8 cellular contexts compared by ENCODE assay signal in the genomic region with DNA sequence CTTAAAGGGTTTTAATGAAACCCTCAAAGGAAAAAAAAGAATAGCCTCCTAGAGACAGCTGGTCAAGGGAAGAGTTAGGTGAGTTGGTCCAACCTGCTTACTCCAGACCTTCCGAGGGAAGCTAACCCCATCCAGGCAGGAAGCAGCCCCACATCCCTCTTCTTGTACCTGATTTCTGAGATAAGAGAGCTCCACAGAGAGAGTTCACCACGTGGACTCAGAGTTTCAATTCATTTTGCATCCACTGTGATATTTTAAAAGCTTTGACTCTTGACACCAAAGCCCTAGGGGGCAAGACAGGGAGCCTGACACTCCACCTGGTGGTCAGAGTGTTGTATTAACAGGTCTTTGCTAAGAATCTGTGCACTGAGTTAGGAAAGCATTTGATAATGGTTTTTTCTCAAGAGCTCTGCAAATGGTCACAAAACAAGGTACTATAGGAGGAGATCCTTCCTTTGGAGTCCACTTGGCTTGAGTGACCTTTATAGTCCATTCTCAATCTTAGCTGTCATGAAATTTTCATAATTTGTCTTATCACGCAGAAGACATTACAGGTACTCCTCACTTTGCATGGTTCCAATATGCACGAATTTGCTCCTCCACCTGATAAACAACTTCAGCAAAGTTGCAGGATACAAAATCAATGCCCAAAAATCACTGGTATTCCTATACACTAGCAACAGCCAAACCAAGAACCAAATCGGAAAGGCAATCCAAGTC. TPM values are rescaled to one million over a fixed set of nuclear protein-coding genes. Genes with fewer than 3 reads are reported as not detected.
DNase-seq lines count a peak whose midpoint lies in the region; ATAC-seq and TF ChIP-seq lines count a peak whose summit lies in the region.

No MANE protein-coding gene starts in this region.

- no peaks in the 10 kb centered on the region for H3K79me2 ChIP-seq in neural progenitor cell (ENCODE audit: low read depth)

- peaks cover 25% of the 10 kb centered on the region for H3K4me1 ChIP-seq in CD4-positive, CD25-positive, alpha-beta regulatory T cell (ENCODE audit: control insufficient read depth, insufficient read depth, low read length, poor library complexity, severe bottlenecking)
- no peaks in the 10 kb centered on the region for H3K4me1 ChIP-seq in neural progenitor cell
- H3K4me1 ChIP-seq in tibial nerve: peaks cover 0 to 2% (median 0%) of the 10 kb centered on the region in 4 donors

- H2AFZ ChIP-seq in neural progenitor cell (replicated peaks): no peak overlapping the region

- POLR2A ChIA-PET in activated CD8-positive, alpha-beta T cell treated with anti-CD3 and anti-CD28 coated beads for 36 hours (lab: Charles Lee): interaction anchor here (0.7 to 2.8 kb wide), 23 partner anchors 11 to 164 kb away, joined by 3 to 19 read pairs (median 4); a partner anchor contains a TSS

- no peak for TF ChIP-seq POLR2A in tibial nerve (IDR thresholded peaks at IDR 0.05)

- peak overlapping the region; percentile 5 to 67 (median 42) for H3K4me3 Mint-ChIP-seq in CD4-positive, CD25-positive, alpha-beta regulatory T cell
- H3K4me3 Mint-ChIP-seq in activated CD8-positive, alpha-beta T cell treated with anti-CD3 and anti-CD28 coated beads for 36 hours: peak overlapping the region; percentile 14
- no peak overlapping the region for H3K4me3 Mint-ChIP-seq in neural progenitor cell

- H3K4me3 ChIP-seq in CD4-positive, CD25-positive, alpha-beta regulatory T cell (ENCODE audit: low read depth, low read length): peak overlapping the region; percentile 49
- H3K4me3 ChIP-seq in neural progenitor cell (no peak overlapping the region), tibial nerve (no peak overlapping the region)

- peaks cover 11% of the 10 kb centered on the region for H3K36me3 ChIP-seq in CD4-positive, CD25-positive, alpha-beta regulatory T cell (ENCODE audit: control insufficient read depth, insufficient read depth, low read length)
- H3K36me3 ChIP-seq in neural progenitor cell: no peaks in the 10 kb centered on the region
- no peaks in the 10 kb centered on the region for H3K36me3 ChIP-seq in tibial nerve

- TF ChIP-seq CTCF in activated CD8-positive, alpha-beta T cell treated with anti-CD3 and anti-CD28 coated beads for 36 hours (IDR thresholded peaks at IDR 0.05): peak; percentile 78
- TF ChIP-seq CTCF in neural progenitor cell (IDR thresholded peaks at IDR 0.05): peak; percentile 84
- TF ChIP-seq CTCF in tibial nerve (IDR thresholded peaks at IDR 0.05): peak; percentile 44 to 67 (median 54)

- no peaks in the 10 kb centered on the region for H4K20me1 ChIP-seq in neural progenitor cell (ENCODE audit: low read depth)

- ATAC-seq in CD4-positive, CD25-positive, alpha-beta regulatory T cell (ENCODE audit: low read depth in 2 of 2): peak; percentile 94 to 95
- ATAC-seq in GM19043 (IDR thresholded peaks at IDR 0.05; ENCODE audit: low read depth, unreplicated experiment) (peak; percentile 82), HG03342 (IDR thresholded peaks at IDR 0.05; ENCODE audit: unreplicated experiment) (peak; percentile 92)
- ATAC-seq in activated CD8-positive, alpha-beta T cell treated with anti-CD3 and anti-CD28 coated beads for 36 hours: peak; percentile 94

- DNase-seq in CD4-positive, CD25-positive, alpha-beta regulatory T cell: peak; percentile 55 to 91 (median 83)
- DNase-seq in NCI-H526 treated with DMSO at 0.1 percent for 48 hours (lab: John Stamatoyannopoulos, UW) (peak; percentile 58), epidermal melanocyte (ENCODE audit: insufficient read length, low spot score) (peak; percentile 61), neural progenitor cell (ENCODE audit: low spot score) (peak; percentile 80), tibial nerve (ENCODE audit: low spot score in 2 of 2) (peak in 1 of 2 donors; percentile 33)
- DNase-seq in activated CD8-positive, alpha-beta T cell treated with anti-CD3 and anti-CD28 coated beads for 36 hours: peak; percentile 79

- 77% methylated on average over 5 of the region's 5 CpGs for whole genome bisulfite sequencing in tibial nerve, 2 donors

- H3K27ac ChIP-seq in CD4-positive, CD25-positive, alpha-beta regulatory T cell (ENCODE audit: insufficient read depth, low read length, poor library complexity, severe bottlenecking): peak overlapping the region; percentile 62
- H3K27ac ChIP-seq in neural progenitor cell: no peak overlapping the region
- no peak overlapping the region for H3K27ac ChIP-seq in tibial nerve

- H3K9me3 Mint-ChIP-seq in CD4-positive, CD25-positive, alpha-beta regulatory T cell: peaks cover 0 to 6% (median 3%) of the 10 kb centered on the region in 7 donors
- peaks cover 12% of the 10 kb centered on the region for H3K9me3 Mint-ChIP-seq in activated CD8-positive, alpha-beta T cell treated with anti-CD3 and anti-CD28 coated beads for 36 hours
- peaks cover 26% of the 10 kb centered on the region for H3K9me3 Mint-ChIP-seq in neural progenitor cell

- H3K9ac ChIP-seq in neural progenitor cell: no peak overlapping the region

- no peaks in the 10 kb centered on the region for H3K27me3 ChIP-seq in CD4-positive, CD25-positive, alpha-beta regulatory T cell (ENCODE audit: control insufficient read depth, insufficient read depth, low read length)
- H3K27me3 ChIP-seq in neural progenitor cell: no peaks in the 10 kb centered on the region
- no peaks in the 10 kb centered on the region for H3K27me3 ChIP-seq in tibial nerve

- peak overlapping the region; percentile 43 to 99 (median 75) for H3K27ac Mint-ChIP-seq in CD4-positive, CD25-positive, alpha-beta regulatory T cell
- H3K27ac Mint-ChIP-seq in activated CD8-positive, alpha-beta T cell treated with anti-CD3 and anti-CD28 coated beads for 36 hours: peak overlapping the region; percentile 89
- H3K27ac Mint-ChIP-seq in neural progenitor cell: no peak overlapping the region

- no peak overlapping the region for H3K4me2 ChIP-seq in neural progenitor cell

- peaks cover 0 to 5% of the 10 kb centered on the region in 2 experiments for H3K9me3 ChIP-seq in CD4-positive, CD25-positive, alpha-beta regulatory T cell (ENCODE audit: control insufficient read depth in 2 of 2, low read length in 2 of 2)
- H3K9me3 ChIP-seq in neural progenitor cell (ENCODE audit: low read depth) (no peaks in the 10 kb centered on the region), tibial nerve (peaks cover 0 to 6% (median 0%) of the 10 kb centered on the region in 4 donors)

- H3K4me1 Mint-ChIP-seq in CD4-positive, CD25-positive, alpha-beta regulatory T cell: peaks cover 55 to 79% (median 67%) of the 10 kb centered on the region in 4 donors
- peaks cover 49% of the 10 kb centered on the region for H3K4me1 Mint-ChIP-seq in activated CD8-positive, alpha-beta T cell treated with anti-CD3 and anti-CD28 coated beads for 36 hours (ENCODE audit: low read depth)
- H3K4me1 Mint-ChIP-seq in neural progenitor cell: peaks cover 10% of the 10 kb centered on the region

- intact Hi-C loops in activated CD8-positive, alpha-beta T cell treated with anti-CD3 and anti-CD28 coated beads for 36 hours (cut with micrococcal nuclease): loop anchor here (1.0 to 2.0 kb wide), 2 partner anchors 63 to 136 kb away; no protein-coding TSS in a partner anchor

- no peaks in the 10 kb centered on the region for H3F3A ChIP-seq in neural progenitor cell (ENCODE audit: low read depth)

- peaks cover 14% of the 10 kb centered on the region for H3K36me3 Mint-ChIP-seq in CD4-positive, CD25-positive, alpha-beta regulatory T cell
- peaks cover 13% of the 10 kb centered on the region for H3K36me3 Mint-ChIP-seq in activated CD8-positive, alpha-beta T cell treated with anti-CD3 and anti-CD28 coated beads for 36 hours (ENCODE audit: low read depth)
- H3K36me3 Mint-ChIP-seq in neural progenitor cell: peaks cover 4% of the 10 kb centered on the region

- peaks cover 4% of the 10 kb centered on the region for H3K27me3 Mint-ChIP-seq in CD4-positive, CD25-positive, alpha-beta regulatory T cell
- no peaks in the 10 kb centered on the region for H3K27me3 Mint-ChIP-seq in activated CD8-positive, alpha-beta T cell treated with anti-CD3 and anti-CD28 coated beads for 36 hours
- H3K27me3 Mint-ChIP-seq in neural progenitor cell (ENCODE audit: insufficient read depth, low read depth): no peaks in the 10 kb centered on the region

- CTCF ChIA-PET in activated CD8-positive, alpha-beta T cell treated with anti-CD3 and anti-CD28 coated beads for 36 hours (lab: Charles Lee): interaction anchor here (0.6 to 7.2 kb wide), 64 partner anchors 11 to 216 kb away, joined by 3 to 186 read pairs (median 8); a partner anchor contains a TSS

- no peak for TF ChIP-seq EP300 in tibial nerve (IDR thresholded peaks at IDR 0.05)

RNA-seq across cellular contexts. Expression of a gene that starts 56.1 kb away (rescaled TPM):
- total RNA-seq in CD4-positive, CD25-positive, alpha-beta regulatory T cell: 364 TPM
- 100 to 1,000 TPM; 320 to 435 (median 407) TPM for polyA plus RNA-seq in CD4-positive, CD25-positive, alpha-beta regulatory T cell
- total RNA-seq in activated CD8-positive, alpha-beta T cell treated with anti-CD3 and anti-CD28 coated beads for 36 hours: 10 to 100 TPM; 88.3 to 96.3 TPM
- total RNA-seq in neural progenitor cell (ENCODE audit: low replicate concordance): 0.26 and 1.1 TPM in 2 replicates
- 10 to 100 TPM in 3 of 4 donors, 1 to 10 TPM in 1; 8.8 to 27.0 (median 19.0) TPM for total RNA-seq in tibial nerve
